ENCODE assay signal across 8 cellular contexts in genomic region chr11:7251836-7252682, GRCh38. TPM values are rescaled to one million over a fixed set of nuclear protein-coding genes. Genes with fewer than 3 reads are reported as not detected.
DNase-seq lines count a peak whose midpoint lies in the region; ATAC-seq lines count a peak whose summit lies in the region.

A gene with protein sequence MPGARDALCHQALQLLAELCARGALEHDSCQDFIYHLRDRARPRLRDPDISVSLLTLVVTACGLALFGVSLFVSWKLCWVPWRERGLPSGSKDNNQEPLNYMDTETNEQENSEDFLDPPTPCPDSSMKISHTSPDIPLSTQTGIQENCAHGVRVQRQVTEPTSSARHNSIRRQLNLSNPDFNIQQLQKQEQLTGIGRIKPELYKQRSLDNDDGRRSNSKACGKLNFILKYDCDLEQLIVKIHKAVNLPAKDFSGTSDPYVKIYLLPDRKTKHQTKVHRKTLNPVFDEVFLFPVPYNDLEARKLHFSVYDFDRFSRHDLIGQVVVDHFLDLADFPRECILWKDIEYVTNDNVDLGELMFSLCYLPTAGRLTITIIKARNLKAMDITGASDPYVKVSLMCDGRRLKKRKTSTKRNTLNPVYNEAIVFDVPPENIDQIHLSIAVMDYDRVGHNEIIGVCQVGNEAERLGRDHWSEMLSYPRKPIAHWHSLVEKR (plus strand): TSS chr11:7251904. CDS start chr11:7252187, 283 bp downstream.

- peaks cover 28% of the 10 kb centered on the region for H3K27me3 ChIP-seq in CD4-positive, CD25-positive, alpha-beta regulatory T cell (ENCODE audit: control insufficient read depth, insufficient read depth, low read length)

- H3K27ac Mint-ChIP-seq in CD4-positive, CD25-positive, alpha-beta regulatory T cell: no peak within 1 kb of the TSS

- H3K27me3 Mint-ChIP-seq in CD4-positive, CD25-positive, alpha-beta regulatory T cell: peaks cover 33% of the 10 kb centered on the region

- no peaks in the 10 kb centered on the region for H3K9me3 ChIP-seq in CD4-positive, CD25-positive, alpha-beta regulatory T cell (ENCODE audit: control insufficient read depth in 2 of 2, low read length in 2 of 2)

- peaks cover 0 to 4% (median 0%) of the 10 kb centered on the region in 7 donors for H3K9me3 Mint-ChIP-seq in CD4-positive, CD25-positive, alpha-beta regulatory T cell

- H3K27ac ChIP-seq in CD4-positive, CD25-positive, alpha-beta regulatory T cell (ENCODE audit: insufficient read depth, low read length, poor library complexity, severe bottlenecking): no peak within 1 kb of the TSS

- ATAC-seq in CD4-positive, CD25-positive, alpha-beta regulatory T cell (ENCODE audit: low read depth in 2 of 2): no peak
- peak; percentile 81 for ATAC-seq in GM21381 (IDR thresholded peaks at IDR 0.05; ENCODE audit: unreplicated experiment)
- ATAC-seq in GM21825 (IDR thresholded peaks at IDR 0.05; ENCODE audit: unreplicated experiment): no peak

- H3K4me3 Mint-ChIP-seq in CD4-positive, CD25-positive, alpha-beta regulatory T cell: peak within 1 kb of the TSS in 3 of 4 donors; percentile 27 to 66 (median 45)

- DNase-seq in CD4-positive, CD25-positive, alpha-beta regulatory T cell: peak in 1 of 3 donors; percentile 3
- DNase-seq in NCI-H526 treated with DMSO at 0.1 percent for 48 hours (lab: John Stamatoyannopoulos, UW) (peak; percentile 18), cerebellum (ENCODE audit: low spot score) (peak; percentile 85), kidney glomerular epithelial cell (lab: John Stamatoyannopoulos, UW) (peak; percentile 19)
- peak; percentile 12 for DNase-seq in stimulated activated CD4-positive, alpha-beta T cell treated with anti-CD3 and anti-CD28 coated beads, Interleukin-1b, Interleukin-23, amount 100 ng/mL, for 48 hours
- no peak for DNase-seq in stimulated activated naive CD4-positive, alpha-beta T cell treated with Interleukin-2 at 50 U/mL for 16 hours (lab: John Stamatoyannopoulos, UW)

- no peaks in the 10 kb centered on the region for H3K36me3 Mint-ChIP-seq in CD4-positive, CD25-positive, alpha-beta regulatory T cell

- H3K4me3 ChIP-seq in CD4-positive, CD25-positive, alpha-beta regulatory T cell (ENCODE audit: low read depth, low read length): no peak within 1 kb of the TSS

- no peaks in the 10 kb centered on the region for H3K36me3 ChIP-seq in CD4-positive, CD25-positive, alpha-beta regulatory T cell (ENCODE audit: control insufficient read depth, insufficient read depth, low read length)

- peaks cover 0 to 5% (median 0%) of the 10 kb centered on the region in 4 donors for H3K4me1 Mint-ChIP-seq in CD4-positive, CD25-positive, alpha-beta regulatory T cell

- no peaks in the 10 kb centered on the region for H3K4me1 ChIP-seq in CD4-positive, CD25-positive, alpha-beta regulatory T cell (ENCODE audit: control insufficient read depth, insufficient read depth, low read length, poor library complexity, severe bottlenecking)

RNA-seq across cellular contexts. Expression of the gene that starts here (rescaled TPM):
- not detected for total RNA-seq in CD4-positive, CD25-positive, alpha-beta regulatory T cell
- under 1 TPM in 1 of 4 donors, not detected in 3; 0.10 TPM for polyA plus RNA-seq in CD4-positive, CD25-positive, alpha-beta regulatory T cell
- 20.7 TPM for total RNA-seq in cerebellum

Comparison
In these comparisons a context has a peak if more than half of its experiments do, and no peak if none do; other contexts are left out.
1. RNA of the gene that starts here (total RNA-seq): 20.7 TPM in cerebellum (single experiment); not detected in CD4-positive, CD25-positive, alpha-beta regulatory T cell (single experiment); every median in the first group is over 10 times any median in the second.